ENCODE assay signal across 8 cellular contexts in the genomic region with DNA sequence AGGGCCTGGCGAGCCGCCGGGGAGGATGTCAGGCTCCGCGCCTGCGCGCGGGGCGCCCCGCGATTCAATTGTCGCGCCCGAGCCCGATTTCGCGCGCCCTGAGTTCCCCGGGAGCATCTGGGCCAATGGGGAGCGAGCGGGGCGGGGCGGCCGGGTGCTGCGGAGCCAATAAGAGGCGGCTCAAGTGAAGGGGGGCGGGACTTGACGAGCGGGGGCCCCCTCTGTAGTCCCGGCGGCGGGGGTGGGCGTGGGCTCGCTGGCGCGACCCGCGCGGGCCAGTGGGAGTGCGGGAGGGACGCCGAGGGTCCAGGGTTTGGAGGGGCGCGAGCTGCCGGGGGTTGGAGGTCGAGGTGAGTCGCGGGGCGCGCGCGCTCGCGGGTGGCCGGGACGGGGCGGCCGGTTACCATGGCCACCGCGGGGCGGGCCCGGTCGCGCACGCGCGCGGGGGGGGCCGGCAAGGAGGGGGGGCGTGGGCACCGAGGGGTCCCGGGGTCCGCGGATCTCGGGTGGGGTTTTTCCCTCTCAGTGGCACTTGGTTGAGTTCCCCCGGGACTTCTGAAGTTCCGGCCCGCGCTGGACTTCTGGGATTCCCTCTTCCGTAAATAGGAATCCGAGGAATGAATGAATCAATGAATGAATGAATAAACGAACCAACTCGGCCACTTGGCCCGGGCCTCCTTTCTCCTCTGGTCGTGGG. TPM values are rescaled to one million over a fixed set of nuclear protein-coding genes. Genes with fewer than 3 reads are reported as not detected.
A peak's percentile ranks its signal among the peaks of the same experiment; 100 is the strongest.
DNase-seq lines count a peak whose midpoint lies in the region; ATAC-seq and TF ChIP-seq lines count a peak whose summit lies in the region.

No MANE protein-coding gene starts in this region.

- H3K36me3 ChIP-seq in KOPT-K1 (ENCODE audit: insufficient read depth, low read length): peaks cover 48% of the 10 kb centered on the region
- H3K36me3 ChIP-seq in PC-9 (ENCODE audit: low read depth): 0 out of 2 replicates have a peak, but pooled peaks cover 3% of the 10 kb centered on the region
- H3K36me3 ChIP-seq in muscle layer of colon (ENCODE audit: insufficient read depth, low read length): no peaks in the 10 kb centered on the region

- POLR2A ChIA-PET in PC-9 (lab: Charles Lee; ENCODE audit: unreplicated experiment): no interaction called here

- H3K4me2 ChIP-seq in PC-9: peak overlapping the region; percentile 89

- H2AFZ ChIP-seq in PC-9: peak overlapping the region; percentile 74

- peaks cover 48% of the 10 kb centered on the region for H3K36me3 Mint-ChIP-seq in activated T-cell treated with anti-CD3 and anti-CD28 coated beads, Interleukin-2, amount 50 U/mL, for 24 hours (ENCODE audit: low read depth)

- DNase-seq in COR-L47 (lab: John Stamatoyannopoulos, UW) (peak; percentile 95), PC-9 (peak; percentile 72 to 85)
- DNase-seq in activated T-cell treated with anti-CD3 and anti-CD28 coated beads, Interleukin-2, amount 50 U/mL, for 24 hours: peak; percentile 95
- DNase-seq in stimulated activated CD8-positive, alpha-beta memory T cell treated with anti-CD3 and anti-CD28 coated beads, Interleukin-4, amount 100 ng/mL, for 4 hours (ENCODE audit: low read depth in 2 of 2, low spot score in 1 of 2): peak; percentile 80 to 89

- H3K27ac ChIP-seq in KOPT-K1 (ENCODE audit: low read depth, low read length, poor library complexity, severe bottlenecking) (peak overlapping the region; percentile 95), PC-9 (peak overlapping the region; percentile 84), muscle layer of colon (ENCODE audit: low read depth, low read length) (no peak overlapping the region)

- no peaks in the 10 kb centered on the region for H3K9me3 Mint-ChIP-seq in activated T-cell treated with anti-CD3 and anti-CD28 coated beads, Interleukin-2, amount 50 U/mL, for 24 hours

- H3K27me3 Mint-ChIP-seq in activated T-cell treated with anti-CD3 and anti-CD28 coated beads, Interleukin-2, amount 50 U/mL, for 24 hours: no peaks in the 10 kb centered on the region

- peak overlapping the region; percentile 94 for H3K27ac Mint-ChIP-seq in activated T-cell treated with anti-CD3 and anti-CD28 coated beads, Interleukin-2, amount 50 U/mL, for 24 hours

- no TSS peak for BruUV-seq in PC-9 (replicated peaks; lab: Mats Ljungman, UMichigan)

- intact Hi-C loops in PC-9 (cut with micrococcal nuclease; ENCODE audit: unreplicated experiment): loop anchor here (5.0 to 10.0 kb wide), 2 partner anchors 62 to 195 kb away; no protein-coding TSS in a partner anchor

- H3K4me3 ChIP-seq in PC-9: peak overlapping the region; percentile 55
- peak overlapping the region; percentile 17 to 61 for H3K4me3 ChIP-seq in muscle layer of colon (ENCODE audit: low read depth in 1 of 2, low read length in 2 of 2)

- peaks cover 54% of the 10 kb centered on the region for H3K4me1 Mint-ChIP-seq in activated T-cell treated with anti-CD3 and anti-CD28 coated beads, Interleukin-2, amount 50 U/mL, for 24 hours (ENCODE audit: low read depth)

- H3K4me1 ChIP-seq in PC-9 (replicated peaks; ENCODE audit: insufficient read depth): peaks cover 41% of the 10 kb centered on the region
- peaks cover 15% of the 10 kb centered on the region for H3K4me1 ChIP-seq in muscle layer of colon (ENCODE audit: insufficient read depth, low read length)

- peak; percentile 63 for ATAC-seq in GM21619 (IDR thresholded peaks at IDR 0.05; ENCODE audit: unreplicated experiment)
- peak; percentile 75 for ATAC-seq in esophagus mucosa

- H3K27me3 ChIP-seq in PC-9 (ENCODE audit: insufficient read depth, low read depth) (no peaks in the 10 kb centered on the region), muscle layer of colon (ENCODE audit: control insufficient read depth in 1 of 2, insufficient read depth in 2 of 2, low read length in 2 of 2) (peaks cover 9 to 13% of the 10 kb centered on the region in 2 donors)

- no peaks in the 10 kb centered on the region for H3K9me2 ChIP-seq in PC-9 (ENCODE audit: insufficient read depth)

- H3K4me3 Mint-ChIP-seq in activated T-cell treated with anti-CD3 and anti-CD28 coated beads, Interleukin-2, amount 50 U/mL, for 24 hours: peak overlapping the region; percentile 89

- H3K79me2 ChIP-seq in PC-9 (ENCODE audit: low read depth): peaks cover 36% of the 10 kb centered on the region

- no peak for TF ChIP-seq CTCF in PC-9 (conservative IDR thresholded peaks at IDR 0.05)

- H4K20me1 ChIP-seq in PC-9 (ENCODE audit: insufficient read depth): no peaks in the 10 kb centered on the region

- H3K9me3 ChIP-seq in KOPT-K1 (ENCODE audit: insufficient read depth, low read length, poor library complexity, severe bottlenecking) (no peaks in the 10 kb centered on the region), PC-9 (ENCODE audit: insufficient read depth, low read depth) (no peaks in the 10 kb centered on the region), muscle layer of colon (ENCODE audit: low read length) (no peaks in the 10 kb centered on the region)

- no peak overlapping the region for H3K9ac ChIP-seq in muscle layer of colon (ENCODE audit: low read length)

- CTCF ChIA-PET in PC-9 (lab: Charles Lee): no interaction called here

- peaks cover 37% of the 10 kb centered on the region for H3F3A ChIP-seq in PC-9 (ENCODE audit: insufficient read depth, low read depth)

RNA-seq across cellular contexts. Expression of a gene that starts 0.7 kb away (rescaled TPM):
- total RNA-seq in PC-9 (2021) (48.9 and 61.4 TPM in 2 replicates), esophagus mucosa (13.5 TPM)

RNA-seq across cellular contexts. Expression of a gene that starts 7.3 kb away (rescaled TPM):
- total RNA-seq in PC-9 (2021) (not detected in 2 replicates), esophagus mucosa (not detected)

RNA-seq across cellular contexts. Expression of a gene that starts 42.6 kb away (rescaled TPM):
- 95.9 and 104 TPM in 2 replicates for total RNA-seq in PC-9 (2021)
- 152 TPM for total RNA-seq in esophagus mucosa

RNA-seq across cellular contexts. Expression of a gene that starts 58.9 kb away (rescaled TPM):
- total RNA-seq in PC-9 (2021) (17.6 and 19.5 TPM in 2 replicates), esophagus mucosa (22.4 TPM)
